12 cellular contexts compared by ENCODE assay signal in genomic region chr14:95155044-95155443, GRCh38. TPM values are rescaled to one million over a fixed set of nuclear protein-coding genes. Genes with fewer than 3 reads are reported as not detected.
DNase-seq lines count a peak whose midpoint lies in the region; ATAC-seq, FAIRE-seq and TF ChIP-seq lines count a peak whose summit lies in the region.
"Had no signal": no experiment of that assay in that cellular context is flagged by ENCODE, and none has a peak within 500 bp of the region (broad histone marks: within the 10 kb centered on the region; RNA-seq: fewer than 3 reads in every experiment).

No MANE protein-coding gene starts in this region.

- H3K27ac Mint-ChIP-seq in HFFc6, result no peak overlapping the region

- no peaks in the 10 kb centered on the region for H3K9me3 Mint-ChIP-seq in HFFc6

- no peak overlapping the region for H2AFZ ChIP-seq in ACC112 (ENCODE audit: low read length, unreplicated experiment)

- no peak overlapping the region for H3K27ac ChIP-seq in ACC112 (ENCODE audit: low read depth, low read length)
- H3K27ac ChIP-seq in ascending aorta, result no peak overlapping the region
- H3K27ac ChIP-seq in mesodermal cell (ENCODE audit: low read depth, low read length, severe bottlenecking), result no peak overlapping the region
- no peak overlapping the region for H3K27ac ChIP-seq in upper lobe of left lung
- H3K27ac ChIP-seq: SJSA1 had no signal

- H3K9me3 ChIP-seq in ascending aorta (no peaks in the 10 kb centered on the region), mesodermal cell (ENCODE audit: control insufficient read depth, low read length) (no peaks in the 10 kb centered on the region), upper lobe of left lung (no peaks in the 10 kb centered on the region)
- H3K9me3 ChIP-seq: gastrocnemius medialis, SJSA1 had no signal

- no peak for TF ChIP-seq EP300 in upper lobe of left lung (IDR thresholded peaks at IDR 0.05)

- H3K27me3 ChIP-seq in ACC112 (ENCODE audit: insufficient read depth, low read length) (no peaks in the 10 kb centered on the region), ascending aorta (no peaks in the 10 kb centered on the region), upper lobe of left lung (no peaks in the 10 kb centered on the region)
- H3K27me3 ChIP-seq: gastrocnemius medialis, SJSA1 had no signal

- 91 to 97% methylated on average over 11 of the region's 12 CpGs for WGBS in mesodermal cell (ENCODE audit: insufficient coverage in 2 of 2), 2 experiments
- 86 to 91% methylated on average over 12 of the region's 12 CpGs for WGBS in upper lobe of left lung, 2 donors

- peak overlapping the region; percentile 76 for H3K4me3 ChIP-seq in ACC112 (ENCODE audit: low read depth, low read length)
- peak overlapping the region; percentile 88 to 97 for H3K4me3 ChIP-seq in ascending aorta
- H3K4me3 ChIP-seq in mesodermal cell (ENCODE audit: extremely low read depth, insufficient read depth, low read length, poor library complexity, severe bottlenecking), result peak overlapping the region; percentile 8
- peak overlapping the region in 1 of 4 donors; percentile 86 for H3K4me3 ChIP-seq in upper lobe of left lung
- H3K4me3 ChIP-seq: SJSA1 had no signal

- no peak for ATAC-seq in upper lobe of left lung (ENCODE audit: low FRiP score in 2 of 2)
- ATAC-seq: gastrocnemius medialis had no signal

- H3K36me3 Mint-ChIP-seq in HFFc6 (ENCODE audit: low read depth), result no peaks in the 10 kb centered on the region

- H3K4me1 ChIP-seq in ACC112 (ENCODE audit: control insufficient read depth, insufficient read depth, low read length, unreplicated experiment), result peaks cover 20% of the 10 kb centered on the region
- H3K4me1 ChIP-seq in ascending aorta, result peaks cover 3 to 29% of the 10 kb centered on the region in 2 donors
- peaks cover 4% of the 10 kb centered on the region for H3K4me1 ChIP-seq in mesodermal cell (ENCODE audit: control insufficient read depth, insufficient read depth, low read length, poor library complexity, severe bottlenecking)
- H3K4me1 ChIP-seq in upper lobe of left lung, result peaks cover 31 to 59% (median 43%) of the 10 kb centered on the region in 4 donors

- TF ChIP-seq POLR2A in upper lobe of left lung (IDR thresholded peaks at IDR 0.05), result no peak

- H3K79me2 ChIP-seq in ACC112 (ENCODE audit: control insufficient read depth, insufficient read depth, low read length, unreplicated experiment), result peaks cover 69% of the 10 kb centered on the region

- no peak for FAIRE-seq in frontal cortex (lab: Jason Lieb, UNC)

- H3K4me3 Mint-ChIP-seq in HFFc6, result peak overlapping the region; percentile 94

- H3K36me3 ChIP-seq in ACC112 (ENCODE audit: insufficient read depth, low read length) (no peaks in the 10 kb centered on the region), ascending aorta (no peaks in the 10 kb centered on the region), mesodermal cell (ENCODE audit: control insufficient read depth, insufficient read depth, low read length) (peaks cover 15% of the 10 kb centered on the region), upper lobe of left lung (no peaks in the 10 kb centered on the region)
- H3K36me3 ChIP-seq: gastrocnemius medialis had no signal

- no peak for TF ChIP-seq CTCF in HFFc6 (IDR thresholded peaks at IDR 0.05)
- TF ChIP-seq CTCF in ascending aorta (IDR thresholded peaks at IDR 0.05), result no peak
- no peak for TF ChIP-seq CTCF in upper lobe of left lung (IDR thresholded peaks at IDR 0.05)

- peaks cover 2% of the 10 kb centered on the region; the same call in 1 of the 2 replicates for H3K27me3 Mint-ChIP-seq in HFFc6 (ENCODE audit: insufficient read depth)

- DNase-seq in HFFc6, result no peak
- no peak for DNase-seq in ascending aorta (ENCODE audit: low spot score in 2 of 2)
- no peak for DNase-seq in NCI-H1436 treated with DMSO at 0.1 percent for 48 hours (lab: John Stamatoyannopoulos, UW)
- no peak for DNase-seq in NCI-H510A (lab: John Stamatoyannopoulos, UW)
- DNase-seq in upper lobe of left lung, result no peak
- DNase-seq in frontal cortex (ENCODE audit: low spot score in 2 of 2), result no peak
- DNase-seq: activated effector memory CD4-positive, alpha-beta T cell treated with Interleukin-2 at 50 U/mL for 16 hours; gastrocnemius medialis; posterior cingulate gyrus had no signal

- intact Hi-C loops in ascending aorta (cut with DNase I), result loop anchor here (5.0 kb wide), 1 partner anchor 167 kb away; no protein-coding TSS in a partner anchor

- H3K4me1 Mint-ChIP-seq in HFFc6 (ENCODE audit: low read depth), result peaks cover 61% of the 10 kb centered on the region

RNA-seq across cellular contexts. Expression of gene DICER1, which starts 2.3 kb away (rescaled TPM):
- 10 to 100 TPM; 34.0 to 40.0 (median 37.6) TPM for total RNA-seq in HFFc6 (2021; fragmentation: NEBNext Ultra II Directional; extraction: Animal tissue kit (Norgen Biotek cat#: 25700))
- 134 TPM for total RNA-seq in ascending aorta
- polyA plus RNA-seq in mesodermal cell (2013, experiment 1 of 2), result 38.8 TPM
- polyA plus RNA-seq in mesodermal cell (2013, experiment 2 of 2), result 41.5 TPM
- 100 to 1,000 TPM in 1 of 6 donors, 10 to 100 TPM in 5; 57.7 to 106 (median 75.1) TPM for total RNA-seq in upper lobe of left lung
- total RNA-seq in frontal cortex, result 226 TPM
